In the genomic region with DNA sequence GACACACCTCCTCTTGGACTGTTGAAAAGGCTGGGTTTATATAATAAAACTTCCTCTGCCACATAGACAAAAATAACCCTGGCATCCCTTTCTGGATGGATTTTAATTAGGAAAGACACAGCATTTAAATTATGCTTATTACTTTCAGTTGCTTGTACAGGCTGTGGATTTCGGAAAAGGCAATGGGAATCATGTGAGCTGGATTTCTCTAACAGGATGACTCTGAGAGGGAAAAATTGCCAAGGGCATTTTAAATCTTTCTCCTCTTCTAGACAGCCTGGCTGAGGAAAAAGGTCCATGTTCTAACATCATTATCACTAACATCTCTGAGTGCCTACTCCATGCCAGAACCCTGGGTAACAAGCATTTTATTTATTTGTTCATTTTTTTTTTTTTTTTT, we compare ENCODE assay signal across 27 cellular contexts.
"Had no signal": no experiment of that assay in that cellular context is flagged by ENCODE, and none has a peak within 500 bp of the region (broad histone marks: within the 10 kb centered on the region; RNA-seq: fewer than 3 reads in every experiment).

No MANE protein-coding gene starts in this region.

- DNase-seq: activated CD4-positive, alpha-beta T cell treated with anti-CD3 and anti-CD28 coated beads for 1 hour; activated CD4-positive, alpha-beta T cell treated with anti-CD3 and anti-CD28 coated beads for 4 hours; activated CD4-positive, alpha-beta T cell treated with anti-CD3 and anti-CD28 coated beads, Interleukin-2, amount 50 U/mL, for 1 hour; activated CD8-positive, alpha-beta memory T cell treated with anti-CD3 and anti-CD28 coated beads, Interleukin-2, amount 50 U/mL, for 4 hours; activated CD8-positive, alpha-beta T cell treated with anti-CD3 and anti-CD28 coated beads, Interleukin-2, amount 10 ng/mL, durations not matched to agents 7 days and 5 days; activated effector memory CD4-positive, alpha-beta T cell treated with anti-CD3 and anti-CD28 coated beads, Interleukin-2, amount 50 U/mL, for 16 hours; activated naive CD4-positive, alpha-beta T cell treated with anti-CD3 and anti-CD28 coated beads for 36 hours; activated naive CD8-positive, alpha-beta T cell treated with anti-CD3 and anti-CD28 coated beads for 36 hours; activated naive CD8-positive, alpha-beta T cell treated with anti-CD3 and anti-CD28 coated beads, Interleukin-2, amount 50 U/mL, for 24 hours; activated T-cell treated with anti-CD3 and anti-CD28 coated beads, Interleukin-2, amount 50 U/mL, for 1 hour; adrenal gland; central memory CD4-positive, alpha-beta T cell; cerebellar nuclear complex; colonic mucosa; effector memory CD4-positive, alpha-beta T cell; endodermal cell; T-cell; T-helper 9 cell had no signal

- H3K36me3 ChIP-seq: adrenal gland, ascending aorta, breast epithelium, cardiac muscle cell, colonic mucosa, gastroesophageal sphincter, heart right ventricle had no signal

- H3K27ac ChIP-seq: adrenal gland, ascending aorta, breast epithelium, cardiac muscle cell, colonic mucosa, foreskin keratinocyte, gastroesophageal sphincter, VCaP had no signal

- ATAC-seq: activated CD8-positive, alpha-beta T cell treated with anti-CD3 and anti-CD28 coated beads, Interleukin-2, amount 10 ng/mL, durations not matched to agents 7 days and 5 days; esophagus mucosa; foreskin keratinocyte; gastroesophageal sphincter; T-cell; WTC11 had no signal

- H3K27me3 ChIP-seq: adrenal gland, ascending aorta, breast epithelium, cardiac muscle cell, colonic mucosa, gastroesophageal sphincter had no signal

- H3K9me3 ChIP-seq: adrenal gland, ascending aorta, breast epithelium, colonic mucosa, gastroesophageal sphincter, heart right ventricle had no signal

- H3K4me3 ChIP-seq: adrenal gland, ascending aorta, breast epithelium, cardiac muscle cell, colonic mucosa, gastroesophageal sphincter, heart right ventricle had no signal
